Comparison of ENCODE assay signal across 8 cellular contexts in genomic region chr13:108269601-108270328, GRCh38. TPM values are rescaled to one million over a fixed set of nuclear protein-coding genes. Genes with fewer than 3 reads are reported as not detected.
DNase-seq lines count a peak whose midpoint lies in the region; ATAC-seq and TF ChIP-seq lines count a peak whose summit lies in the region.

Gene TNFSF13B (plus strand): TSS chr13:108269718. CDS start chr13:108269896, 178 bp downstream.

- peak within 1 kb of the TSS; percentile 90 for H3K4me3 Mint-ChIP-seq in natural killer cell

- peak within 1 kb of the TSS; percentile 85 to 93 for H3K27ac Mint-ChIP-seq in natural killer cell

- H3K9me3 Mint-ChIP-seq in natural killer cell: no peaks in the 10 kb centered on the region

- H3K27ac ChIP-seq in esophagus muscularis mucosa (replicated peaks in 1 of 4): peak within 1 kb of the TSS; percentile 40 to 66 (median 54)
- peak within 1 kb of the TSS; percentile 78 for H3K27ac ChIP-seq in thymus (ENCODE audit: low read depth)

- H3K27me3 ChIP-seq in esophagus muscularis mucosa: no peaks in the 10 kb centered on the region
- H3K27me3 ChIP-seq in thymus (ENCODE audit: control insufficient read depth, insufficient read depth): no peaks in the 10 kb centered on the region

- TF ChIP-seq EP300 in esophagus muscularis mucosa (IDR thresholded peaks at IDR 0.05): no peak

- intact Hi-C loops in esophagus muscularis mucosa (cut with DNase I): no loop called here
- intact Hi-C loops in natural killer cell (cut with micrococcal nuclease): no loop called here

- H3K27me3 Mint-ChIP-seq in natural killer cell (ENCODE audit: low read depth in 2 of 2): no peaks in the 10 kb centered on the region

- no peak for TF ChIP-seq POLR2A in esophagus muscularis mucosa (IDR thresholded peaks at IDR 0.05; ENCODE audit: low read depth)

- H3K36me3 Mint-ChIP-seq in natural killer cell: no peaks in the 10 kb centered on the region

- DNase-seq in HCEC 1CT (peak; percentile 25), NCI-H146 treated with DMSO at 0.1 percent for 48 hours (lab: John Stamatoyannopoulos, UW; ENCODE audit: unreplicated experiment) (peak; percentile 66), esophagus muscularis mucosa (ENCODE audit: extremely low spot score) (no peak), natural killer cell (peak; percentile 28), NCI-H2081 (lab: John Stamatoyannopoulos, UW) (no peak)
- peak; percentile 8 to 12 for DNase-seq in activated CD8-positive, alpha-beta memory T cell treated with anti-CD3 and anti-CD28 coated beads for 4 hours (ENCODE audit: low read depth in 2 of 2)

- TF ChIP-seq CTCF in GM12875 (IDR thresholded peaks at IDR 0.05; ENCODE audit: borderline replicate concordance, insufficient read depth, low read depth, low read length) (peak; percentile 44), esophagus muscularis mucosa (IDR thresholded peaks at IDR 0.05) (no peak), natural killer cell (IDR thresholded peaks at IDR 0.05) (no peak)

- WGBS in esophagus muscularis mucosa: 23% methylated on average over 7 of the region's 16 CpGs
- 2% methylated on average over 16 of the region's 16 CpGs for WGBS in thymus

- peaks cover 5 to 16% (median 15%) of the 10 kb centered on the region in 4 donors for H3K4me1 ChIP-seq in esophagus muscularis mucosa
- H3K4me1 ChIP-seq in thymus (ENCODE audit: control insufficient read depth, insufficient read depth, low read length): peaks cover 10% of the 10 kb centered on the region

- H3K36me3 ChIP-seq in esophagus muscularis mucosa (peaks cover 0 to 6% (median 3%) of the 10 kb centered on the region in 4 donors), thymus (ENCODE audit: control insufficient read depth, insufficient read depth) (no peaks in the 10 kb centered on the region)

- ATAC-seq in natural killer cell: peak; percentile 74 to 75 (median 75)

- no peaks in the 10 kb centered on the region for H3K9me3 ChIP-seq in esophagus muscularis mucosa
- no peaks in the 10 kb centered on the region for H3K9me3 ChIP-seq in thymus (ENCODE audit: control insufficient read depth)

- H3K4me3 ChIP-seq in GM12875 (ENCODE audit: low read depth, low read length) (peak within 1 kb of the TSS; percentile 38), esophagus muscularis mucosa (peak within 1 kb of the TSS; percentile 45 to 56 (median 46)), thymus (ENCODE audit: low read length) (peak within 1 kb of the TSS; percentile 49)

- H3K4me1 Mint-ChIP-seq in natural killer cell: peaks cover 33 to 36% of the 10 kb centered on the region in 2 donors

RNA-seq across cellular contexts. Expression of gene TNFSF13B, which starts in this region (rescaled TPM):
- 1 to 10 TPM; 1.7 to 5.0 (median 3.3) TPM for total RNA-seq in esophagus muscularis mucosa
- 1 to 10 TPM; 4.0 to 9.5 (median 6.3) TPM for total RNA-seq in natural killer cell
- 7.4 TPM for polyA plus RNA-seq in thymus

Comparison
In these comparisons a context has a peak if more than half of its experiments do, and no peak if none do; other contexts are left out.
1. DNase-seq: peak in HCEC 1CT (single experiment), NCI-H146 treated with DMSO at 0.1 percent for 48 hours (single experiment), activated CD8-positive, alpha-beta memory T cell treated with anti-CD3 and anti-CD28 coated beads for 4 hours (2 of 2) and natural killer cell (single experiment); none in esophagus muscularis mucosa (single experiment) and NCI-H2081 (0 of 2).
2. Peak in every context shown above with its lines, with median percentiles within 50 percentile points of each other: H3K4me3 ChIP-seq.